ENCODE assay signal across 11 cellular contexts in the genomic region with DNA sequence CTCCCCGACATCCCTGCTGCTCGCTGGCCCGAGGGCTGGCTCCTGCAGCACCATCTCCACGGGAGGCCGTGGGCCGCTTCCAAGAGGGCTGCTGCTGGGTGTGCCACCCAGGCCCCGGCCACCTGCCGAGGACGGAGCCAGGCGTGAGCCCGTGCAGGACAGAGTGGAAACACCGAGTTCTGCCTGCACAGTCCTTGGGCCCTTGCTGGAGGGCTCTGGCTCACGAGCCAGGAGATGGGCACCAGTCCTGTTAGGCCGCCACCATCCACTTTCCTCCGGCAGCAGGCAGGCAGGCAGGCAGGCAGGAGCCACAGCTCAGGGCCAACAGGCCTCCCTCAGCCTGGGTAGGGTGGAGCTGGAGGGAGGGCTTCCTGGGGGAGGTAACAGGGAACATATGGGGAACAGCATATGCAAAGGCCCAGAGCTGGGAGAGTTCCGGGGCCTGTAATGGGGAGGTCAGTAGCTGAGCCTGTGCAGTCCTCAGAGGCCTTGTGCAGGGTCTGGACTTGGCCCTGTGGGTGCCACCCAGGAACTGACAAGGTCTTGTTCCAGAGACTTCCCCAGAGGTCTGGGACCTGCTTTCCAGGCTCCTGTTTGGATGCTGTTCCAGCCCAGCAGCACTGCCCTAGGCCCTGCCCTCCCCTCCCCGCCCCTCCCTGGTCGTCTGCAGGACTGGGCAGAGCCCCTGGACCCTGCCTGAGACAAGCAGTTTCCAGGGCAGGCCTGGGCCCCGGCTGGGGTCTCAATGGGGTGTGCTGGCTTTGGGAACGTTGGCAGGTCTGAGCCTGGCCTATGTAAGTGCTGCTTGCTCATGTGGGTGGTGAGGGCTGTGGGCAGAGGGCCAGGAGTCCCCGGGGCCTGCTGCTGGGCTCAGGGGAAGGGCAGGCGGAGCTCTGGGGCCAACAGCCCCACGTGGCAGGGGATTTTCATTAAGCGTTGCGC. TPM values are rescaled to one million over a fixed set of nuclear protein-coding genes. Genes with fewer than 3 reads are reported as not detected.
DNase-seq lines count a peak whose midpoint lies in the region; TF ChIP-seq lines count a peak whose summit lies in the region.
"Had no signal": no experiment of that assay in that cellular context is flagged by ENCODE, and none has a peak within 500 bp of the region (broad histone marks: within the 10 kb centered on the region; RNA-seq: fewer than 3 reads in every experiment).

No MANE protein-coding gene starts in this region.

- DNase-seq in BE2C = peak; percentile 88
- DNase-seq in NCI-H1092 (lab: John Stamatoyannopoulos, UW) = peak; percentile 71
- DNase-seq in colonic mucosa = no peak
- DNase-seq in H9 = no peak
- DNase-seq in A172 (ENCODE audit: low spot score) = no peak
- no peak for DNase-seq in activated CD4-positive, alpha-beta T cell treated with anti-CD3 and anti-CD28 coated beads, Interleukin-2, amount 10 ng/mL, durations not matched to agents 24 days and 14 days
- no peak for DNase-seq in NCI-H226
- DNase-seq: CD8-positive, alpha-beta T cell; nephron progenitor cell had no signal

- no peak for TF ChIP-seq CTCF in BE2C (IDR thresholded peaks at IDR 0.05; ENCODE audit: low read depth, low read length)
- no peak for TF ChIP-seq CTCF in colonic mucosa (IDR thresholded peaks at IDR 0.05)
- TF ChIP-seq CTCF in neutrophil (IDR thresholded peaks at IDR 0.05) = no peak
- TF ChIP-seq CTCF in H9 (conservative IDR thresholded peaks at IDR 0.05) = no peak

- H2BK15ac ChIP-seq in H9 (ENCODE audit: low read depth, low read length) = no peak overlapping the region

- H3K9me3 ChIP-seq in BE2C (no peaks in the 10 kb centered on the region), colonic mucosa (no peaks in the 10 kb centered on the region), neutrophil (no peaks in the 10 kb centered on the region), H9 (ENCODE audit: control insufficient read depth, low read depth, low read length) (no peaks in the 10 kb centered on the region)

- no peak overlapping the region for H2BK20ac ChIP-seq in H9 (ENCODE audit: low read depth, low read length, poor library complexity, severe bottlenecking)

- H3K4me3 Mint-ChIP-seq in H9 = no peak overlapping the region
- no peak overlapping the region for H3K4me3 Mint-ChIP-seq in activated CD4-positive, alpha-beta T cell treated with anti-CD3 and anti-CD28 coated beads, Interleukin-2, amount 10 ng/mL, durations not matched to agents 24 days and 14 days
- H3K4me3 Mint-ChIP-seq: CD8-positive, alpha-beta T cell; nephron progenitor cell had no signal

- no peak overlapping the region for H4K5ac ChIP-seq in H9 (ENCODE audit: insufficient read length, low read depth, low read length)

- H3K27ac Mint-ChIP-seq in H9 = no peak overlapping the region; a peak in 1 of 7 replicates
- H3K27ac Mint-ChIP-seq in activated CD4-positive, alpha-beta T cell treated with anti-CD3 and anti-CD28 coated beads, Interleukin-2, amount 10 ng/mL, durations not matched to agents 24 days and 14 days = no peak overlapping the region
- H3K27ac Mint-ChIP-seq: CD8-positive, alpha-beta T cell; nephron progenitor cell had no signal

- H4K20me1 ChIP-seq in H9 (ENCODE audit: control insufficient read depth, insufficient read depth, insufficient read length) = no peaks in the 10 kb centered on the region

- H3K14ac ChIP-seq in H9 (ENCODE audit: insufficient read depth, low read length) = no peak overlapping the region

- no peak overlapping the region for H3K4ac ChIP-seq in H9 (ENCODE audit: low read depth, low read length)

- no peak overlapping the region for H2AK5ac ChIP-seq in H9 (ENCODE audit: insufficient read length, low read length)

- H4K8ac ChIP-seq in H9 (replicated peaks; ENCODE audit: insufficient read length, low read depth, low read length) = no peak overlapping the region

- H2BK12ac ChIP-seq in H9 (ENCODE audit: insufficient read length, low read depth, low read length) = no peak overlapping the region

- no peaks in the 10 kb centered on the region for H3K79me2 ChIP-seq in H9 (ENCODE audit: insufficient read depth, low read length)

- H3K4me1 Mint-ChIP-seq in H9 = peaks cover 6 to 16% of the 10 kb centered on the region in 2 experiments; a peak in 3 of 4 replicates
- no peaks in the 10 kb centered on the region for H3K4me1 Mint-ChIP-seq in activated CD4-positive, alpha-beta T cell treated with anti-CD3 and anti-CD28 coated beads, Interleukin-2, amount 10 ng/mL, durations not matched to agents 24 days and 14 days

- no peak overlapping the region for H3K27ac ChIP-seq in colonic mucosa
- H3K27ac ChIP-seq in neutrophil = peak overlapping the region; percentile 89
- H3K27ac ChIP-seq in H9 (ENCODE audit: insufficient read length, low read depth, low read length) = no peak overlapping the region

- no peaks in the 10 kb centered on the region for H3K36me3 ChIP-seq in BE2C
- H3K36me3 ChIP-seq in colonic mucosa = no peaks in the 10 kb centered on the region
- peaks cover 7% of the 10 kb centered on the region for H3K36me3 ChIP-seq in neutrophil

- no CpG with 5 or more reads among the region's 25 CpGs for WGBS in H9 (ENCODE audit: extremely low coverage, insufficient read length, low lambda C conversion rate)

- H3K56ac ChIP-seq in H9 (ENCODE audit: insufficient read length, low read depth, low read length) = no peak overlapping the region

- H2AFZ ChIP-seq in H9 (ENCODE audit: low read length) = no peak overlapping the region

- intact Hi-C loops in colonic mucosa (cut with DNase I) = no loop called here
- intact Hi-C loops in activated CD4-positive, alpha-beta T cell treated with anti-CD3 and anti-CD28 coated beads, Interleukin-2, amount 10 ng/mL, durations not matched to agents 24 days and 14 days (cut with micrococcal nuclease) = no loop called here

- no peak overlapping the region for H3K18ac ChIP-seq in H9 (ENCODE audit: insufficient read length, low read depth, low read length)

- H3K4me3 ChIP-seq in BE2C (ENCODE audit: low read depth, low read length) (no peak overlapping the region), colonic mucosa (no peak overlapping the region), neutrophil (ENCODE audit: low read depth in 1 of 2, low read length in 1 of 2) (peak overlapping the region in 1 of 2 experiments; percentile 39)
- H3K4me3 ChIP-seq: coronary artery had no signal

- no peaks in the 10 kb centered on the region for H3K27me3 Mint-ChIP-seq in H9 (ENCODE audit: low read depth)
- no peaks in the 10 kb centered on the region for H3K27me3 Mint-ChIP-seq in activated CD4-positive, alpha-beta T cell treated with anti-CD3 and anti-CD28 coated beads, Interleukin-2, amount 10 ng/mL, durations not matched to agents 24 days and 14 days

- H3K4me1 ChIP-seq in BE2C = peaks cover 37% of the 10 kb centered on the region
- peaks cover 36% of the 10 kb centered on the region for H3K4me1 ChIP-seq in colonic mucosa
- peaks cover 67 to 87% of the 10 kb centered on the region in 2 experiments for H3K4me1 ChIP-seq in neutrophil (ENCODE audit: control insufficient read depth in 1 of 2, insufficient read depth in 1 of 2, low read depth in 1 of 2, low read length in 1 of 2)
- H3K4me1 ChIP-seq in H9 (ENCODE audit: insufficient read depth, low read length) = no peaks in the 10 kb centered on the region

- H3K79me1 ChIP-seq in H9 (ENCODE audit: insufficient read depth, low read depth, low read length, poor library complexity, severe bottlenecking) = no peaks in the 10 kb centered on the region

- no peak overlapping the region for H4K91ac ChIP-seq in H9 (ENCODE audit: insufficient read length, low read depth, low read length)

- H3K9me3 Mint-ChIP-seq in H9 = no peaks in the 10 kb centered on the region
- no peaks in the 10 kb centered on the region for H3K9me3 Mint-ChIP-seq in activated CD4-positive, alpha-beta T cell treated with anti-CD3 and anti-CD28 coated beads, Interleukin-2, amount 10 ng/mL, durations not matched to agents 24 days and 14 days
- H3K9me3 Mint-ChIP-seq: CD8-positive, alpha-beta T cell; nephron progenitor cell had no signal

- no peaks in the 10 kb centered on the region for H3K36me3 Mint-ChIP-seq in H9 (ENCODE audit: insufficient read depth in 1 of 3, low read depth in 3 of 3)
- H3K36me3 Mint-ChIP-seq in activated CD4-positive, alpha-beta T cell treated with anti-CD3 and anti-CD28 coated beads, Interleukin-2, amount 10 ng/mL, durations not matched to agents 24 days and 14 days (ENCODE audit: low read depth) = no peaks in the 10 kb centered on the region
- H3K36me3 Mint-ChIP-seq: CD8-positive, alpha-beta T cell had no signal

- no peak overlapping the region for H3T11ph ChIP-seq in H9 (ENCODE audit: low read length)

- no peak overlapping the region for H3K23ac ChIP-seq in H9 (ENCODE audit: insufficient read length, low read depth, low read length)

- H3K4me2 ChIP-seq in H9 (ENCODE audit: insufficient read depth, insufficient read length, low read length) = no peak overlapping the region

- no peak overlapping the region for H2BK120ac ChIP-seq in H9 (ENCODE audit: low read depth, low read length, poor library complexity, severe bottlenecking)

- H2BK5ac ChIP-seq in H9 (ENCODE audit: insufficient read length, low read length) = no peak overlapping the region

- H3K23me2 ChIP-seq in H9 (ENCODE audit: insufficient read length, low read depth, low read length, poor library complexity, severe bottlenecking) = no peaks in the 10 kb centered on the region

- peak overlapping the region; percentile 12 to 24 for H3K9ac ChIP-seq in colonic mucosa (ENCODE audit: low read depth in 2 of 2, low read length in 2 of 2)
- no peak overlapping the region for H3K9ac ChIP-seq in H9 (ENCODE audit: extremely low read depth, insufficient read length, low read length)

- H3K27me3 ChIP-seq in BE2C (no peaks in the 10 kb centered on the region), colonic mucosa (no peaks in the 10 kb centered on the region), neutrophil (no peaks in the 10 kb centered on the region), H9 (ENCODE audit: insufficient read depth, low read length) (no peaks in the 10 kb centered on the region)

RNA-seq across cellular contexts. Expression of gene RXRA, which starts 32.0 kb away (rescaled TPM):
- 47.3 TPM for polyA plus RNA-seq in BE2C (2012; ENCODE audit: insufficient read depth, insufficient read length, low read depth)
- total RNA-seq in colonic mucosa (10 to 100 TPM; 68.2 to 72.0 TPM), H9 (2021) (29.9 and 30.1 TPM in 2 replicates)
- total RNA-seq in A172 (2014; rRNA removed; shearing (Covaris generic)) = 12.8 and 17.2 TPM in 2 replicates
- total RNA-seq in activated CD4-positive, alpha-beta T cell treated with anti-CD3 and anti-CD28 coated beads, Interleukin-2, amount 10 ng/mL, durations not matched to agents 24 days and 14 days = 4.0 and 4.8 TPM in 2 replicates

Comparison
In these comparisons a context has a peak if more than half of its experiments do, and no peak if none do; other contexts are left out.
1. DNase-seq: peak in BE2C (single experiment) and NCI-H1092 (single experiment); none in colonic mucosa (single experiment), H9 (single experiment), A172 (single experiment), activated CD4-positive, alpha-beta T cell treated with anti-CD3 and anti-CD28 coated beads, Interleukin-2, amount 10 ng/mL, durations not matched to agents 24 days and 14 days (single experiment) and NCI-H226 (single experiment).